In the genomic region with DNA sequence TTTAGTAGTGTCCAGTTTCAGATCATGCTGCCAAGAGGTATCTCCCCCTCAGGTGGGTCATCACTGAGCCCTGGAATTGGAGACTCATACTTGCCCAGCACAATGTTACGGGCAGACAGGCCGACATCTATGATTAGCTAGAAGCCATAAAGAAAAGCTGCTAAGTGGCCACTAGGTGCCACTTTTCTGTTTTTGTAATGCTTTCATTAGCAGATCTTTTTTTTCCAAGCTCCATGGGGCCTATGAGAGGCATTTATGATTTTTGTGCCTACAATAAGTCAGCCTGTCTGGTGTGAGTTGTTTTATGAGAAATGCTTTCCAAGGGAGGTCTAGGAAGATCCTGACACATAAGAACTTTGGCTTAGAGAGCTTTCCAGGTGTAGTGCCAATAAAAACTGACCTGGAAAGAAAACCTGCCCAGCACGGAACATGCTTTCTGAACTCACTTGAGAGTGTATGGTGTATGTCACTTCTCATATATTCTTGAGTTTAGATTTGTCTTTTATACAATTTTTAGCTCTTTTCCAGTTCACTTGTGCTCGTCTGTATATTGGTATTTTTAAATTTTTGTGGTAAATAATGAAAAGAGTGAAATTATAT, we compare ENCODE assay signal across 8 cellular contexts. TPM values are rescaled to one million over a fixed set of nuclear protein-coding genes. Genes with fewer than 3 reads are reported as not detected.
DNase-seq lines count a peak whose midpoint lies in the region; ATAC-seq and TF ChIP-seq lines count a peak whose summit lies in the region.

No MANE protein-coding gene starts in this region.

- H3K9me3 ChIP-seq in Peyer's patch, result no peaks in the 10 kb centered on the region

- H3K36me3 ChIP-seq in Peyer's patch, result no peaks in the 10 kb centered on the region

- no peaks in the 10 kb centered on the region for H3K27me3 ChIP-seq in Peyer's patch

- H3K4me1 ChIP-seq in Peyer's patch, result no peaks in the 10 kb centered on the region

- no peak for TF ChIP-seq POLR2A in Peyer's patch (IDR thresholded peaks at IDR 0.05)

- no peak overlapping the region for H3K4me3 ChIP-seq in AG10803 (ENCODE audit: low read length)
- H3K4me3 ChIP-seq in Peyer's patch, result no peak overlapping the region
- no peak overlapping the region for H3K4me3 ChIP-seq in fibroblast of mammary gland (ENCODE audit: control insufficient read depth, low read depth, low read length)

- no peak overlapping the region for H3K27ac ChIP-seq in Peyer's patch

- ATAC-seq in GM18868 (IDR thresholded peaks at IDR 0.05; ENCODE audit: unreplicated experiment), result peak; percentile 50
- peak; percentile 75 for ATAC-seq in omental fat pad (ENCODE audit: low FRiP score)

- peak; percentile 79 for DNase-seq in AG10803 (ENCODE audit: low read depth)
- no peak for DNase-seq in Peyer's patch
- DNase-seq in fibroblast of mammary gland (ENCODE audit: low read depth), result peak; percentile 78
- DNase-seq in omental fat pad (ENCODE audit: low spot score), result no peak
- DNase-seq in activated effector memory CD4-positive, alpha-beta T cell treated with Interleukin-2 at 50 U/mL for 16 hours, result no peak
- no peak for DNase-seq in NK-92 (lab: John Stamatoyannopoulos, UW; ENCODE audit: unreplicated experiment)
- DNase-seq in cerebellar nuclear complex (lab: John Stamatoyannopoulos, UW), result no peak

- peak; percentile 80 for TF ChIP-seq CTCF in AG10803 (conservative IDR thresholded peaks at IDR 0.05; ENCODE audit: low read length)
- TF ChIP-seq CTCF in Peyer's patch (IDR thresholded peaks at IDR 0.05), result peak in 4 of 6 experiments; percentile 38 to 60 (median 56)
- TF ChIP-seq CTCF in fibroblast of mammary gland (conservative IDR thresholded peaks at IDR 0.05; ENCODE audit: control insufficient read depth, insufficient read depth, low read depth, low read length), result peak; percentile 65
- no peak for TF ChIP-seq CTCF in omental fat pad (IDR thresholded peaks at IDR 0.05)

RNA-seq across cellular contexts. Expression of a gene that starts 21.8 kb away (rescaled TPM):
- total RNA-seq in Peyer's patch (not detected), omental fat pad (not detected)

Comparison
In these comparisons a context has a peak if more than half of its experiments do, and no peak if none do; other contexts are left out.
1. DNase-seq: peak in AG10803 (single experiment) and fibroblast of mammary gland (single experiment); none in Peyer's patch (0 of 3), omental fat pad (single experiment), activated effector memory CD4-positive, alpha-beta T cell treated with Interleukin-2 at 50 U/mL for 16 hours (single experiment), NK-92 (single experiment) and cerebellar nuclear complex (0 of 2).
2. CTCF ChIP-seq: peak in AG10803 (single experiment), Peyer's patch (4 of 6) and fibroblast of mammary gland (single experiment); none in omental fat pad (0 of 3).